ENCODE assay signal across 20 cellular contexts in genomic region chr9:113178087-113178486, GRCh38. TPM values are rescaled to one million over a fixed set of nuclear protein-coding genes. Genes with fewer than 3 reads are reported as not detected.
DNase-seq lines count a peak whose midpoint lies in the region; ATAC-seq and TF ChIP-seq lines count a peak whose summit lies in the region.
"Had no signal": no experiment of that assay in that cellular context is flagged by ENCODE, and none has a peak within 500 bp of the region (broad histone marks: within the 10 kb centered on the region; RNA-seq: fewer than 3 reads in every experiment).

No MANE protein-coding gene starts in this region.

- no peak overlapping the region for H3K4me3 Mint-ChIP-seq in stimulated activated naive CD8-positive, alpha-beta T cell treated with anti-CD3 and anti-CD28 coated beads, Interleukin-15, amount 100 ng/mL, for 72 hours
- H3K4me3 Mint-ChIP-seq: activated CD4-positive, alpha-beta T cell treated with anti-CD3 and anti-CD28 coated beads, Interleukin-2, amount 10 ng/mL, durations not matched to agents 24 days and 14 days had no signal

- TF ChIP-seq CTCF in upper lobe of right lung (IDR thresholded peaks at IDR 0.05) (no peak), lower lobe of right lung (IDR thresholded peaks at IDR 0.05) (no peak)

- intact Hi-C loops in upper lobe of right lung (cut with DNase I) = no loop called here
- intact Hi-C loops in lower lobe of right lung (cut with DNase I) = no loop called here

- H3K4me3 ChIP-seq in upper lobe of right lung (no peak overlapping the region), lower lobe of right lung (no peak overlapping the region)
- H3K4me3 ChIP-seq: adrenal gland, tibial nerve had no signal

- no peaks in the 10 kb centered on the region for H3K4me1 Mint-ChIP-seq in stimulated activated naive CD8-positive, alpha-beta T cell treated with anti-CD3 and anti-CD28 coated beads, Interleukin-15, amount 100 ng/mL, for 72 hours
- H3K4me1 Mint-ChIP-seq: activated CD4-positive, alpha-beta T cell treated with anti-CD3 and anti-CD28 coated beads, Interleukin-2, amount 10 ng/mL, durations not matched to agents 24 days and 14 days had no signal

- no peak for ATAC-seq in upper lobe of right lung
- no peak for ATAC-seq in stimulated activated naive CD8-positive, alpha-beta T cell treated with anti-CD3 and anti-CD28 coated beads, Interleukin-15, amount 100 ng/mL, for 72 hours
- ATAC-seq in GM21367 (IDR thresholded peaks at IDR 0.05; ENCODE audit: unreplicated experiment) = no peak
- no peak for ATAC-seq in lower lobe of right lung
- ATAC-seq: left ventricle myocardium superior, right cardiac atrium had no signal

- H3K9me3 ChIP-seq in upper lobe of right lung = no peaks in the 10 kb centered on the region
- no peaks in the 10 kb centered on the region for H3K9me3 ChIP-seq in lower lobe of right lung
- H3K9me3 ChIP-seq: adrenal gland, tibial nerve had no signal

- H3K27me3 ChIP-seq in upper lobe of right lung (no peaks in the 10 kb centered on the region), lower lobe of right lung (ENCODE audit: low read depth) (no peaks in the 10 kb centered on the region)
- H3K27me3 ChIP-seq: adrenal gland, tibial nerve had no signal

- H3K27ac ChIP-seq in upper lobe of right lung (no peak overlapping the region), lower lobe of right lung (no peak overlapping the region)
- H3K27ac ChIP-seq: adrenal gland, tibial nerve had no signal

- H3K27me3 Mint-ChIP-seq in stimulated activated naive CD8-positive, alpha-beta T cell treated with anti-CD3 and anti-CD28 coated beads, Interleukin-15, amount 100 ng/mL, for 72 hours = no peaks in the 10 kb centered on the region
- H3K27me3 Mint-ChIP-seq: activated CD4-positive, alpha-beta T cell treated with anti-CD3 and anti-CD28 coated beads, Interleukin-2, amount 10 ng/mL, durations not matched to agents 24 days and 14 days had no signal

- DNase-seq in GM03348 (ENCODE audit: low spot score) (peak; percentile 76), amniotic epithelial cell (ENCODE audit: low read depth) (peak; percentile 79), fibroblast of gingiva (ENCODE audit: low read depth) (peak; percentile 75), non-pigmented ciliary epithelial cell (ENCODE audit: low read depth) (peak; percentile 26), upper lobe of right lung (no peak), lower lobe of right lung (no peak)
- DNase-seq in stimulated activated naive CD8-positive, alpha-beta T cell treated with anti-CD3 and anti-CD28 coated beads, Interleukin-15, amount 100 ng/mL, for 72 hours = no peak
- DNase-seq: activated CD4-positive, alpha-beta T cell treated with anti-CD3 and anti-CD28 coated beads, Interleukin-2, amount 10 ng/mL, durations not matched to agents 24 days and 14 days; activated CD8-positive, alpha-beta memory T cell treated with anti-CD3 and anti-CD28 coated beads, Interleukin-2, amount 50 U/mL, for 4 hours; activated effector memory CD4-positive, alpha-beta T cell treated with anti-CD3 and anti-CD28 coated beads, Interleukin-2, amount 50 U/mL, for 16 hours; adrenal gland; AML-193; DND-41; left ventricle myocardium superior; NCI-H1092 treated with DMSO at 0.1 percent for 48 hours; NCI-H526 treated with DMSO at 0.1 percent for 48 hours; right cardiac atrium; stimulated activated naive CD4-positive, alpha-beta T cell had no signal

- no peaks in the 10 kb centered on the region for H3K4me1 ChIP-seq in upper lobe of right lung
- no peaks in the 10 kb centered on the region for H3K4me1 ChIP-seq in lower lobe of right lung
- H3K4me1 ChIP-seq: adrenal gland, tibial nerve had no signal

- peaks cover 0 to 2% of the 10 kb centered on the region in 2 donors for H3K9me3 Mint-ChIP-seq in stimulated activated naive CD8-positive, alpha-beta T cell treated with anti-CD3 and anti-CD28 coated beads, Interleukin-15, amount 100 ng/mL, for 72 hours
- H3K9me3 Mint-ChIP-seq: activated CD4-positive, alpha-beta T cell treated with anti-CD3 and anti-CD28 coated beads, Interleukin-2, amount 10 ng/mL, durations not matched to agents 24 days and 14 days had no signal

- peak overlapping the region in 1 of 2 donors; percentile 73 for H3K27ac Mint-ChIP-seq in stimulated activated naive CD8-positive, alpha-beta T cell treated with anti-CD3 and anti-CD28 coated beads, Interleukin-15, amount 100 ng/mL, for 72 hours
- H3K27ac Mint-ChIP-seq: activated CD4-positive, alpha-beta T cell treated with anti-CD3 and anti-CD28 coated beads, Interleukin-2, amount 10 ng/mL, durations not matched to agents 24 days and 14 days had no signal

- H3K36me3 ChIP-seq in upper lobe of right lung (peaks cover 96% of the 10 kb centered on the region), lower lobe of right lung (peaks cover 95% of the 10 kb centered on the region)

RNA-seq across cellular contexts. Expression of gene SLC31A2, which starts 27.3 kb away (rescaled TPM):
- total RNA-seq in upper lobe of right lung (46.9 TPM), lower lobe of right lung (74.8 TPM)

RNA-seq across cellular contexts. Expression of gene FKBP15, which starts 43.0 kb away (rescaled TPM):
- total RNA-seq in upper lobe of right lung = 60.6 TPM
- total RNA-seq in lower lobe of right lung = 84.6 TPM

RNA-seq across cellular contexts. Expression of gene SLC31A1, which starts 43.3 kb away (rescaled TPM):
- 43.4 TPM for total RNA-seq in upper lobe of right lung
- total RNA-seq in lower lobe of right lung = 48.4 TPM

Comparison
In these comparisons a context has a peak if more than half of its experiments do, and no peak if none do; other contexts are left out.
1. DNase-seq: peak in GM03348 (single experiment), amniotic epithelial cell (single experiment), fibroblast of gingiva (single experiment) and non-pigmented ciliary epithelial cell (single experiment); none in upper lobe of right lung (single experiment), stimulated activated naive CD8-positive, alpha-beta T cell treated with anti-CD3 and anti-CD28 coated beads, Interleukin-15, amount 100 ng/mL, for 72 hours (0 of 2) and lower lobe of right lung (single experiment).